In genomic region chr11:28569099-28569498, GRCh38 we compare ENCODE assay signal across 5 cellular contexts.
"Had no signal": no experiment of that assay in that cellular context is flagged by ENCODE, and none has a peak within 500 bp of the region (broad histone marks: within the 10 kb centered on the region; RNA-seq: fewer than 3 reads in every experiment).

No MANE protein-coding gene starts in this region.

- H3K27ac ChIP-seq: HL-60 had no signal

- H3K36me3 Mint-ChIP-seq: IgD-negative memory B cell had no signal

- H3K27me3 Mint-ChIP-seq: IgD-negative memory B cell had no signal

- H3K4me3 Mint-ChIP-seq: IgD-negative memory B cell had no signal

- H3K4me1 Mint-ChIP-seq: IgD-negative memory B cell had no signal

- H3K27ac Mint-ChIP-seq: IgD-negative memory B cell had no signal

- ATAC-seq: HepG2, K562 had no signal

- H3K4me3 ChIP-seq: K562 had no signal

- DNase-seq: KBM-7 had no signal
